ENCODE assay signal across 9 cellular contexts in genomic region chrX:137432609-137433008, GRCh38.
A peak's percentile ranks its signal among the peaks of the same experiment; 100 is the strongest.
DNase-seq lines count a peak whose midpoint lies in the region; ATAC-seq and TF ChIP-seq lines count a peak whose summit lies in the region.
"Had no signal": no experiment of that assay in that cellular context is flagged by ENCODE, and none has a peak within 500 bp of the region (broad histone marks: within the 10 kb centered on the region; RNA-seq: fewer than 3 reads in every experiment).

No MANE protein-coding gene starts in this region.

- no peaks in the 10 kb centered on the region for H3K9me3 ChIP-seq in DND-41 (ENCODE audit: insufficient read depth, low read length, severe bottlenecking)

- peaks cover 35 to 52% of the 10 kb centered on the region in 2 donors for H3K27me3 Mint-ChIP-seq in T-cell

- H3K9me3 Mint-ChIP-seq in T-cell, result peaks cover 0 to 11% (median 3%) of the 10 kb centered on the region in 3 donors

- H3K4me2 ChIP-seq in DND-41 (ENCODE audit: insufficient read depth, low read length), result no peak overlapping the region

- ATAC-seq in DND-41 (ENCODE audit: insufficient read depth, low read depth) (no peak; the same call in 2 of the 3 replicates), GM21786 (IDR thresholded peaks at IDR 0.05; ENCODE audit: unreplicated experiment) (peak; percentile 50), HG02588 (IDR thresholded peaks at IDR 0.05; ENCODE audit: unreplicated experiment) (no peak), GM18498 (IDR thresholded peaks at IDR 0.05; ENCODE audit: unreplicated experiment) (no peak), T-cell (replicated peaks in 1 of 4) (no peak)

- H3K79me2 ChIP-seq in DND-41 (ENCODE audit: insufficient read depth, low read length), result no peaks in the 10 kb centered on the region

- CTCF ChIA-PET in T-cell (lab: Charles Lee), result no interaction called here

- H3K4me1 ChIP-seq in DND-41 (ENCODE audit: insufficient read depth, low read length), result no peaks in the 10 kb centered on the region

- H3K9ac ChIP-seq in DND-41 (ENCODE audit: low read depth, low read length), result no peak overlapping the region

- no peak overlapping the region for H3K4me3 ChIP-seq in DND-41 (ENCODE audit: low read depth in 1 of 2, low read length in 2 of 2)

- peak; percentile 65 for TF ChIP-seq CTCF in DND-41 (IDR thresholded peaks at IDR 0.05; ENCODE audit: borderline replicate concordance, extremely low read depth, low read length, poor library complexity, severe bottlenecking)

- no peaks in the 10 kb centered on the region for H4K20me1 ChIP-seq in DND-41 (ENCODE audit: insufficient read depth, low read length)

- DNase-seq in DND-41 (peak; percentile 7), NCI-H2171 (lab: John Stamatoyannopoulos, UW) (peak; percentile 3), globus pallidus (ENCODE audit: low spot score) (peak; percentile 1), GM19240 (ENCODE audit: insufficient read length, low spot score) (no peak), T-cell (no peak)
- DNase-seq: stimulated activated naive CD4-positive, alpha-beta T cell had no signal

- no peaks in the 10 kb centered on the region for H3K36me3 Mint-ChIP-seq in T-cell

- H3K27me3 ChIP-seq in DND-41 (ENCODE audit: insufficient read depth, low read length, poor library complexity), result no peaks in the 10 kb centered on the region

- H3K4me3 Mint-ChIP-seq in T-cell, result no peak overlapping the region

- POLR2A ChIA-PET in T-cell (lab: Charles Lee), result no interaction called here

- H3K27ac Mint-ChIP-seq in T-cell, result no peak overlapping the region

- no peak overlapping the region for H3K27ac ChIP-seq in DND-41 (ENCODE audit: low read length)

- peaks cover 5 to 8% (median 5%) of the 10 kb centered on the region in 3 donors for H3K4me1 Mint-ChIP-seq in T-cell

- no peak overlapping the region for H2AFZ ChIP-seq in DND-41 (ENCODE audit: low read depth, low read length)

- H3K36me3 ChIP-seq in DND-41 (ENCODE audit: insufficient read depth, low read length), result no peaks in the 10 kb centered on the region

Comparison
In these comparisons a context has a peak if more than half of its experiments do, and no peak if none do; other contexts are left out.
1. DNase-seq: peak in DND-41 (single experiment), NCI-H2171 (single experiment) and globus pallidus (single experiment); none in GM19240 (single experiment) and T-cell (0 of 34).